Comparison of ENCODE assay signal across 21 cellular contexts in the genomic region with DNA sequence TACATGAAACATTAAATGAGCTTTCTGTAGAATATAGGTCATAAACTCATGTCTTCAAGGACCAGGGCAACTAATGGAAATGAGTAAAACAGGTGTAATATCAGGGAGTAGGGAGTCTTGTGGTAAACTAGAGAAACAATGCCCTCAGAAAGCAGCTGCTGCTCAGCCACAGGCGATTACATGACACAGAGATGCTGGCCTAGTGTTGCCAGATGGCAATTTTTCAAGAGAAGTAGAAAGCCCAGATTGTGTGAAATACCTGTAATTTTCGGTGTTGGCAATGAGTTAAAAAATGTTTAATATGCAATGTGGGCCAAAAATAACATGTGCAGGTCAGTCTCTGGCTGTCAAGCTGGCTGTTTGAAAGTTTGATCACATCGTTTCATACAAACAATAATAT. TPM values are rescaled to one million over a fixed set of nuclear protein-coding genes. Genes with fewer than 3 reads are reported as not detected.
DNase-seq lines count a peak whose midpoint lies in the region; ATAC-seq and TF ChIP-seq lines count a peak whose summit lies in the region.
"Had no signal": no experiment of that assay in that cellular context is flagged by ENCODE, and none has a peak within 500 bp of the region (broad histone marks: within the 10 kb centered on the region; RNA-seq: fewer than 3 reads in every experiment).

No MANE protein-coding gene starts in this region.

- WGBS in GM23248 (ENCODE audit: low coverage in 1 of 2, low lambda C conversion rate in 2 of 2, missing lambda C conversion rate in 2 of 2), 2 experiments = 52 to 53% methylated on average over 3 of the region's 3 CpGs
- WGBS in right cardiac atrium = 63% methylated on average over 3 of the region's 3 CpGs
- 89 to 92% methylated on average over 3 of the region's 3 CpGs for WGBS in sigmoid colon, 2 donors

- no peaks in the 10 kb centered on the region for H3K9me2 ChIP-seq in GM23248 (ENCODE audit: insufficient read depth)

- H3K36me3 ChIP-seq in GM23248 (ENCODE audit: low read depth) = no peaks in the 10 kb centered on the region
- H3K36me3 ChIP-seq in sigmoid colon = no peaks in the 10 kb centered on the region

- no peak overlapping the region for H3K9ac ChIP-seq in GM23248

- peak; percentile 26 for DNase-seq in GM23248
- peak; percentile 89 for DNase-seq in NCI-H2107 treated with DMSO at 0.1 percent for 48 hours (lab: John Stamatoyannopoulos, UW; ENCODE audit: unreplicated experiment)
- DNase-seq in astrocyte of the hippocampus (ENCODE audit: low read depth, low spot score) = peak; percentile 56
- DNase-seq in right cardiac atrium = no peak
- no peak for DNase-seq in sigmoid colon
- DNase-seq in chondrocyte (ENCODE audit: low spot score) = no peak
- no peak for DNase-seq in activated CD4-positive, alpha-beta T cell treated with anti-CD3 and anti-CD28 coated beads for 4 hours
- DNase-seq: activated naive CD8-positive, alpha-beta T cell treated with anti-CD3 and anti-CD28 coated beads, Interleukin-2, amount 10 ng/mL, durations not matched to agents 7 days and 5 days; AML-193; Caco-2; effector CD4-positive, alpha-beta T cell; H7; hippocampal formation; islet precursor cell; NCI-H345; SIG-M5; T-helper 17 cell had no signal

- H3K4me2 ChIP-seq in GM23248 (ENCODE audit: unreplicated experiment) = no peak overlapping the region

- H3K4me3 Mint-ChIP-seq in chondrocyte (ENCODE audit: unreplicated experiment) = no peak overlapping the region
- H3K4me3 Mint-ChIP-seq: activated naive CD8-positive, alpha-beta T cell treated with anti-CD3 and anti-CD28 coated beads, Interleukin-2, amount 10 ng/mL, durations not matched to agents 7 days and 5 days; nephron; T-helper 17 cell; WTC11 had no signal

- peaks cover 8% of the 10 kb centered on the region for H3K4me1 Mint-ChIP-seq in chondrocyte (ENCODE audit: low read depth)
- H3K4me1 Mint-ChIP-seq: nephron had no signal

- no peaks in the 10 kb centered on the region for H3K9me3 Mint-ChIP-seq in chondrocyte (ENCODE audit: low read depth)
- H3K9me3 Mint-ChIP-seq: activated naive CD8-positive, alpha-beta T cell treated with anti-CD3 and anti-CD28 coated beads, Interleukin-2, amount 10 ng/mL, durations not matched to agents 7 days and 5 days; nephron; WTC11 had no signal

- TF ChIP-seq CTCF in sigmoid colon (IDR thresholded peaks at IDR 0.05) (no peak), chondrocyte (IDR thresholded peaks at IDR 0.05) (no peak)

- intact Hi-C loops in right cardiac atrium (cut with DNase I) (no loop called here), sigmoid colon (cut with DNase I) (no loop called here)

- no peak overlapping the region for H2AFZ ChIP-seq in GM23248

- no peaks in the 10 kb centered on the region for H4K20me1 ChIP-seq in GM23248 (ENCODE audit: insufficient read depth)

- H3K36me3 Mint-ChIP-seq in chondrocyte (ENCODE audit: low read depth) = no peaks in the 10 kb centered on the region
- H3K36me3 Mint-ChIP-seq: activated naive CD8-positive, alpha-beta T cell treated with anti-CD3 and anti-CD28 coated beads, Interleukin-2, amount 10 ng/mL, durations not matched to agents 7 days and 5 days; WTC11 had no signal

- H3K4me3 ChIP-seq in GM23248 = no peak overlapping the region
- H3K4me3 ChIP-seq in right cardiac atrium (ENCODE audit: low read length) = no peak overlapping the region
- H3K4me3 ChIP-seq in sigmoid colon = no peak overlapping the region

- TF ChIP-seq EP300 in sigmoid colon (IDR thresholded peaks at IDR 0.05) = no peak

- H3K27ac Mint-ChIP-seq in chondrocyte (ENCODE audit: unreplicated experiment) = no peak overlapping the region
- H3K27ac Mint-ChIP-seq: activated naive CD8-positive, alpha-beta T cell treated with anti-CD3 and anti-CD28 coated beads, Interleukin-2, amount 10 ng/mL, durations not matched to agents 7 days and 5 days; nephron; T-helper 17 cell; WTC11 had no signal

- H3K27ac ChIP-seq in GM23248 (no peak overlapping the region), right cardiac atrium (ENCODE audit: low read length) (peak overlapping the region; percentile 30), sigmoid colon (no peak overlapping the region)
- H3K27ac ChIP-seq: HL-60 had no signal

- ATAC-seq in right cardiac atrium (no peak), HG02763 (IDR thresholded peaks at IDR 0.05; ENCODE audit: unreplicated experiment) (no peak)
- ATAC-seq: T-helper 17 cell, WTC11 had no signal

- peaks cover 8% of the 10 kb centered on the region; the same call in 1 of the 2 replicates for H3F3A ChIP-seq in GM23248 (ENCODE audit: insufficient read depth)

- H3K9me3 ChIP-seq in GM23248 (ENCODE audit: low read depth) (no peaks in the 10 kb centered on the region), right cardiac atrium (ENCODE audit: control insufficient read depth, low read length) (no peaks in the 10 kb centered on the region), sigmoid colon (no peaks in the 10 kb centered on the region)
- H3K9me3 ChIP-seq: Caco-2 had no signal

- no peaks in the 10 kb centered on the region for H3K27me3 Mint-ChIP-seq in chondrocyte (ENCODE audit: low read depth)
- H3K27me3 Mint-ChIP-seq: activated naive CD8-positive, alpha-beta T cell treated with anti-CD3 and anti-CD28 coated beads, Interleukin-2, amount 10 ng/mL, durations not matched to agents 7 days and 5 days; T-helper 17 cell had no signal

- H3K4me1 ChIP-seq in GM23248 (ENCODE audit: insufficient read depth) (peaks cover 13% of the 10 kb centered on the region), right cardiac atrium (ENCODE audit: control insufficient read depth, insufficient read depth, low read length) (no peaks in the 10 kb centered on the region), sigmoid colon (peaks cover 0 to 11% (median 9%) of the 10 kb centered on the region in 4 donors)

- H3K27me3 ChIP-seq in GM23248 (replicated peaks; ENCODE audit: insufficient read depth) = no peaks in the 10 kb centered on the region
- H3K27me3 ChIP-seq in right cardiac atrium (ENCODE audit: control insufficient read depth, insufficient read depth) = no peaks in the 10 kb centered on the region
- no peaks in the 10 kb centered on the region for H3K27me3 ChIP-seq in sigmoid colon

- peaks cover 64% of the 10 kb centered on the region for H3K79me2 ChIP-seq in GM23248 (ENCODE audit: insufficient read depth)

- no peak for TF ChIP-seq POLR2A in sigmoid colon (IDR thresholded peaks at IDR 0.05)

- in situ Hi-C loops in GM23248 (cut with MboI) = no loop called here

RNA-seq across cellular contexts. Expression of gene NCEH1, which starts 23.4 kb away (rescaled TPM):
- 13.5 and 16.5 TPM in 2 replicates for total RNA-seq in GM23248 (2014; rRNA removed; shearing (Covaris generic))
- polyA plus RNA-seq in GM23248 (2016; fragmentation: Nextera tagmentation; extraction: Ambion mirVana) (18.4 and 19.5 TPM in 2 replicates), right cardiac atrium (13.0 TPM), sigmoid colon (10 to 100 TPM in 2 of 3 donors, 1 to 10 TPM in 1; 3.0 to 12.8 (median 12.0) TPM)
- total RNA-seq in right cardiac atrium (10 to 100 TPM; 25.4 to 39.4 (median 28.1) TPM), sigmoid colon (1 to 10 TPM; 1.6 to 3.6 (median 2.4) TPM), chondrocyte (6.5 to 7.1 TPM (median 6.7 TPM) in 3 replicates)

Comparison
In these comparisons a context has a peak if more than half of its experiments do, and no peak if none do; other contexts are left out.
1. DNase-seq: peak in GM23248 (single experiment), NCI-H2107 treated with DMSO at 0.1 percent for 48 hours (single experiment) and astrocyte of the hippocampus (single experiment); none in right cardiac atrium (0 of 3), sigmoid colon (single experiment), chondrocyte (single experiment) and activated CD4-positive, alpha-beta T cell treated with anti-CD3 and anti-CD28 coated beads for 4 hours (0 of 2).